Comparison of ENCODE assay signal across 1 cellular context in the genomic region with DNA sequence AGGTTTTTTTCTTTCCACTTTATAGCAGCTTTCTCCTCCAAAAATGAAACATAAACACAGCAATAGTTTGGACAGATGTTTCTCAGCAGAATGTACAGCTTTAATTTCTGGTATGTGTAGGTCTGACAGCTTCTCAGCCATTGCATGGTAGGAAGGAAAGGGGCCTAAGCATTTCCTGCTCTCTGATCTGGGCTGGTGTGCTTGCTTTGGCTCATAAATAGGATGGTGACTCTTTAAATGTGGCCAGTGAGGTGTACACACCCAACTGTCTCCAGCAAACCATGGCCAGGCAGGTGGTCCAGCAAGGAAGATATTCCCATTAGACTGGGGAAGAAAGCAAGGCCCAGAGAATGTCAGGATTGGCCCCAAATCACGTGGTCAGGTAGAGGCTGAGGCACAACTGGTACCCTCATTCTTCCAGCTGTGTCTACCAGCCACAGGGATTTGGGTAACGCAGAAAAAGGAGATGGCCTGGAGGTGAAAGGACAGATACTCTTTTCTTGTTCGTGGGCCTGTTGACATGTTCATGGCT.
TF ChIP-seq lines count a peak whose summit lies in the region.

No MANE protein-coding gene starts in this region.

TF ChIP-seq in SK-N-SH, 30 proteins besides CTCF, POLR2A, EP300 and RAD21:
- TF ChIP-seq TCF12 (IDR thresholded peaks at IDR 0.05) (no peak), GATA2 (CRISPR knock-in tag; IDR thresholded peaks at IDR 0.05) (no peak), FOXJ3 (CRISPR knock-in tag; IDR thresholded peaks at IDR 0.05) (no peak), USF2 (IDR thresholded peaks at IDR 0.05; ENCODE audit: borderline replicate concordance, low read depth, low read length) (no peak), POLR2AphosphoS5 (IDR thresholded peaks at IDR 0.05; ENCODE audit: low read depth, low read length) (no peak), TEAD4 (IDR thresholded peaks at IDR 0.05; ENCODE audit: borderline replicate concordance, insufficient read depth) (no peak), FOXM1 (IDR thresholded peaks at IDR 0.05; ENCODE audit: low read depth) (no peak), IRF3 (IDR thresholded peaks at IDR 0.05; ENCODE audit: low read depth, low read length) (no peak), YY1 (IDR thresholded peaks at IDR 0.05; ENCODE audit: low read depth) (no peak), RFX5 (IDR thresholded peaks at IDR 0.05; ENCODE audit: low read length) (no peak), SIN3A (IDR thresholded peaks at IDR 0.05; ENCODE audit: borderline replicate concordance, low read depth, low read length) (no peak)
- TF ChIP-seq, protein P1, sequence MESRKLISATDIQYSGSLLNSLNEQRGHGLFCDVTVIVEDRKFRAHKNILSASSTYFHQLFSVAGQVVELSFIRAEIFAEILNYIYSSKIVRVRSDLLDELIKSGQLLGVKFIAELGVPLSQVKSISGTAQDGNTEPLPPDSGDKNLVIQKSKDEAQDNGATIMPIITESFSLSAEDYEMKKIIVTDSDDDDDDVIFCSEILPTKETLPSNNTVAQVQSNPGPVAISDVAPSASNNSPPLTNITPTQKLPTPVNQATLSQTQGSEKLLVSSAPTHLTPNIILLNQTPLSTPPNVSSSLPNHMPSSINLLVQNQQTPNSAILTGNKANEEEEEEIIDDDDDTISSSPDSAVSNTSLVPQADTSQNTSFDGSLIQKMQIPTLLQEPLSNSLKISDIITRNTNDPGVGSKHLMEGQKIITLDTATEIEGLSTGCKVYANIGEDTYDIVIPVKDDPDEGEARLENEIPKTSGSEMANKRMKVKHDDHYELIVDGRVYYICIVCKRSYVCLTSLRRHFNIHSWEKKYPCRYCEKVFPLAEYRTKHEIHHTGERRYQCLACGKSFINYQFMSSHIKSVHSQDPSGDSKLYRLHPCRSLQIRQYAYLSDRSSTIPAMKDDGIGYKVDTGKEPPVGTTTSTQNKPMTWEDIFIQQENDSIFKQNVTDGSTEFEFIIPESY (IDR thresholded peaks at IDR 0.05; ENCODE audit: borderline replicate concordance, low read depth) = no peak
- TF ChIP-seq, protein P2, sequence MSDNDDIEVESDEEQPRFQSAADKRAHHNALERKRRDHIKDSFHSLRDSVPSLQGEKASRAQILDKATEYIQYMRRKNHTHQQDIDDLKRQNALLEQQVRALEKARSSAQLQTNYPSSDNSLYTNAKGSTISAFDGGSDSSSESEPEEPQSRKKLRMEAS (IDR thresholded peaks at IDR 0.05; ENCODE audit: low read depth) = no peak
- TF ChIP-seq, protein P3, sequence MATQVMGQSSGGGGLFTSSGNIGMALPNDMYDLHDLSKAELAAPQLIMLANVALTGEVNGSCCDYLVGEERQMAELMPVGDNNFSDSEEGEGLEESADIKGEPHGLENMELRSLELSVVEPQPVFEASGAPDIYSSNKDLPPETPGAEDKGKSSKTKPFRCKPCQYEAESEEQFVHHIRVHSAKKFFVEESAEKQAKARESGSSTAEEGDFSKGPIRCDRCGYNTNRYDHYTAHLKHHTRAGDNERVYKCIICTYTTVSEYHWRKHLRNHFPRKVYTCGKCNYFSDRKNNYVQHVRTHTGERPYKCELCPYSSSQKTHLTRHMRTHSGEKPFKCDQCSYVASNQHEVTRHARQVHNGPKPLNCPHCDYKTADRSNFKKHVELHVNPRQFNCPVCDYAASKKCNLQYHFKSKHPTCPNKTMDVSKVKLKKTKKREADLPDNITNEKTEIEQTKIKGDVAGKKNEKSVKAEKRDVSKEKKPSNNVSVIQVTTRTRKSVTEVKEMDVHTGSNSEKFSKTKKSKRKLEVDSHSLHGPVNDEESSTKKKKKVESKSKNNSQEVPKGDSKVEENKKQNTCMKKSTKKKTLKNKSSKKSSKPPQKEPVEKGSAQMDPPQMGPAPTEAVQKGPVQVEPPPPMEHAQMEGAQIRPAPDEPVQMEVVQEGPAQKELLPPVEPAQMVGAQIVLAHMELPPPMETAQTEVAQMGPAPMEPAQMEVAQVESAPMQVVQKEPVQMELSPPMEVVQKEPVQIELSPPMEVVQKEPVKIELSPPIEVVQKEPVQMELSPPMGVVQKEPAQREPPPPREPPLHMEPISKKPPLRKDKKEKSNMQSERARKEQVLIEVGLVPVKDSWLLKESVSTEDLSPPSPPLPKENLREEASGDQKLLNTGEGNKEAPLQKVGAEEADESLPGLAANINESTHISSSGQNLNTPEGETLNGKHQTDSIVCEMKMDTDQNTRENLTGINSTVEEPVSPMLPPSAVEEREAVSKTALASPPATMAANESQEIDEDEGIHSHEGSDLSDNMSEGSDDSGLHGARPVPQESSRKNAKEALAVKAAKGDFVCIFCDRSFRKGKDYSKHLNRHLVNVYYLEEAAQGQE (IDR thresholded peaks at IDR 0.05; ENCODE audit: low read depth, low read length) = no peak
